In genomic region chr11:61141601-61142028, GRCh38 we compare ENCODE assay signal across 11 cellular contexts. TPM values are rescaled to one million over a fixed set of nuclear protein-coding genes. Genes with fewer than 3 reads are reported as not detected.
DNase-seq lines count a peak whose midpoint lies in the region; ATAC-seq and TF ChIP-seq lines count a peak whose summit lies in the region.
"Had no signal": no experiment of that assay in that cellular context is flagged by ENCODE, and none has a peak within 500 bp of the region (broad histone marks: within the 10 kb centered on the region; RNA-seq: fewer than 3 reads in every experiment).

No MANE protein-coding gene starts in this region.

- ATAC-seq in Panc1 = 0 out of 2 replicates have a peak, but pooled peaks have one; percentile 47
- ATAC-seq in naive thymus-derived CD4-positive, alpha-beta T cell = peak; percentile 27
- ATAC-seq in HG02840 (IDR thresholded peaks at IDR 0.05; ENCODE audit: low FRiP score, unreplicated experiment) = no peak

- TF ChIP-seq CTCF in Panc1 (IDR thresholded peaks at IDR 0.05) = no peak

- no peak overlapping the region for H3K4me3 ChIP-seq in Panc1 (ENCODE audit: low read depth in 2 of 2, low read length in 2 of 2)
- no peak overlapping the region for H3K4me3 ChIP-seq in naive thymus-derived CD4-positive, alpha-beta T cell (ENCODE audit: low read length)

- H3K27ac Mint-ChIP-seq in naive thymus-derived CD4-positive, alpha-beta T cell = no peak overlapping the region

- in situ Hi-C loops in Panc1 (cut with HindIII; ENCODE audit: low pct_unique_long_range_greater_than_20kb, low sequenced_read_pairs) = no loop called here

- DNase-seq in DMS79 (lab: John Stamatoyannopoulos, UW) (peak; percentile 78), NCI-H1105 (lab: John Stamatoyannopoulos, UW) (peak; percentile 89), Panc1 (ENCODE audit: low read depth, low spot score) (no peak), medulla oblongata (ENCODE audit: extremely low spot score) (no peak), GOT3 (lab: John Stamatoyannopoulos, UW) (no peak), SKM-1 (lab: John Stamatoyannopoulos, UW; ENCODE audit: unreplicated experiment) (no peak)
- DNase-seq in naive thymus-derived CD4-positive, alpha-beta T cell = no peak
- DNase-seq: NCI-H1930; stimulated activated CD4-positive, alpha-beta T cell treated with anti-CD3 and anti-CD28 coated beads, Interleukin-12 subunit alpha, Interleukin-12 subunit beta, amount 100 ng/mL, for 4 hours had no signal

- no peak overlapping the region for H3K27ac ChIP-seq in Panc1 (ENCODE audit: low read length)
- no peak overlapping the region for H3K27ac ChIP-seq in naive thymus-derived CD4-positive, alpha-beta T cell (ENCODE audit: low read depth, low read length)

- no peaks in the 10 kb centered on the region for H3K27me3 Mint-ChIP-seq in naive thymus-derived CD4-positive, alpha-beta T cell

- no peak overlapping the region for H3K4me3 Mint-ChIP-seq in naive thymus-derived CD4-positive, alpha-beta T cell

- CTCF ChIA-PET in Panc1 (lab: Charles Lee) = no interaction called here
- CTCF ChIA-PET in naive thymus-derived CD4-positive, alpha-beta T cell (lab: Charles Lee) = interaction anchor here (1.6 kb wide), 1 partner anchor 15 kb away, joined by 3 read pairs; no protein-coding TSS in a partner anchor

- intact Hi-C loops in Panc1 (cut with micrococcal nuclease; ENCODE audit: unreplicated experiment) = no loop called here
- intact Hi-C loops in naive thymus-derived CD4-positive, alpha-beta T cell (cut with micrococcal nuclease) = no loop called here

- POLR2A ChIA-PET in Panc1 (lab: Charles Lee) = interaction anchor here (0.6 to 0.7 kb wide), 2 partner anchors 215 to 286 kb away, joined by 3 to 8 read pairs; partner anchors contain the start of gene PTGDR2
- POLR2A ChIA-PET in naive thymus-derived CD4-positive, alpha-beta T cell (lab: Charles Lee) = interaction anchor here (0.6 to 1.1 kb wide), 2 partner anchors 13 to 154 kb away, joined by 4 to 7 read pairs; no protein-coding TSS in a partner anchor

- no TSS peak for BruUV-seq in Panc1 (replicated peaks; lab: Mats Ljungman, UMichigan)

- peaks cover 6 to 29% (median 10%) of the 10 kb centered on the region in 5 donors for H3K36me3 Mint-ChIP-seq in naive thymus-derived CD4-positive, alpha-beta T cell

- H3K27me3 ChIP-seq in Panc1 (ENCODE audit: control insufficient read depth, insufficient read depth, low read length) = no peaks in the 10 kb centered on the region
- H3K27me3 ChIP-seq in naive thymus-derived CD4-positive, alpha-beta T cell (ENCODE audit: control insufficient read depth in 2 of 2, insufficient read depth in 2 of 2, low read length in 2 of 2) = no peaks in the 10 kb centered on the region

- no peaks in the 10 kb centered on the region for H3K9me3 ChIP-seq in Panc1 (ENCODE audit: control insufficient read depth, insufficient read depth, low read depth, low read length)
- no peaks in the 10 kb centered on the region for H3K9me3 ChIP-seq in naive thymus-derived CD4-positive, alpha-beta T cell (ENCODE audit: control insufficient read depth in 2 of 3, low read length in 3 of 3)

- H3K9me3 Mint-ChIP-seq in naive thymus-derived CD4-positive, alpha-beta T cell = no peaks in the 10 kb centered on the region

- H3K36me3 ChIP-seq in Panc1 (ENCODE audit: control insufficient read depth, insufficient read depth, low read length) = no peaks in the 10 kb centered on the region
- H3K36me3 ChIP-seq in naive thymus-derived CD4-positive, alpha-beta T cell (ENCODE audit: control insufficient read depth in 2 of 3, insufficient read depth in 3 of 3, low read length in 3 of 3) = no peaks in the 10 kb centered on the region

- no peaks in the 10 kb centered on the region for H3K4me1 ChIP-seq in Panc1 (ENCODE audit: control insufficient read depth, insufficient read depth, low read length)
- H3K4me1 ChIP-seq in naive thymus-derived CD4-positive, alpha-beta T cell (ENCODE audit: control insufficient read depth in 2 of 2, insufficient read depth in 2 of 2, low read length in 2 of 2) = no peaks in the 10 kb centered on the region

- H3K4me1 Mint-ChIP-seq in naive thymus-derived CD4-positive, alpha-beta T cell = peaks cover 0 to 27% (median 12%) of the 10 kb centered on the region in 7 donors

RNA-seq across cellular contexts. Expression of gene VPS37C, which starts 19.6 kb away (rescaled TPM):
- 24.0 TPM for total RNA-seq in Panc1 (2021; ENCODE audit: unreplicated experiment)
- polyA plus RNA-seq in Panc1 (2012; ENCODE audit: insufficient read length) = 18.0 TPM
- 10 to 100 TPM in 1 of 5 experiments, 1 to 10 TPM in 4; 4.1 to 12.0 (median 7.9) TPM for total RNA-seq in naive thymus-derived CD4-positive, alpha-beta T cell
- under 1 TPM; 0.31 to 0.82 TPM for polyA plus RNA-seq in naive thymus-derived CD4-positive, alpha-beta T cell

RNA-seq across cellular contexts. Expression of gene CD5, which starts 39.3 kb away (rescaled TPM):
- 0.28 TPM for total RNA-seq in Panc1 (2021; ENCODE audit: unreplicated experiment)
- polyA plus RNA-seq in Panc1 (2012; ENCODE audit: insufficient read length) = not detected
- total RNA-seq in naive thymus-derived CD4-positive, alpha-beta T cell = 100 to 1,000 TPM; 180 to 399 (median 224) TPM
- 100 to 1,000 TPM; 217 to 371 TPM for polyA plus RNA-seq in naive thymus-derived CD4-positive, alpha-beta T cell
- total RNA-seq: endothelial cell of umbilical vein had no signal
- polyA plus RNA-seq: endothelial cell of umbilical vein had no signal

Comparison
In these comparisons a context has a peak if more than half of its experiments do, and no peak if none do; other contexts are left out.
1. DNase-seq: peak in DMS79 (single experiment) and NCI-H1105 (single experiment); none in Panc1 (single experiment), naive thymus-derived CD4-positive, alpha-beta T cell (0 of 9), medulla oblongata (single experiment), GOT3 (single experiment) and SKM-1 (single experiment).
2. RNA of gene CD5, which starts 39.3 kb away (total RNA-seq): 180 to 399 TPM in naive thymus-derived CD4-positive, alpha-beta T cell; 0.28 TPM in Panc1 (single experiment); every median in the first group is over 100 times any median in the second.